8 cellular contexts compared by ENCODE assay signal in genomic region chr1:40801742-40802077, GRCh38. TPM values are rescaled to one million over a fixed set of nuclear protein-coding genes. Genes with fewer than 3 reads are reported as not detected.
DNase-seq lines count a peak whose midpoint lies in the region; ATAC-seq and TF ChIP-seq lines count a peak whose summit lies in the region.

No MANE protein-coding gene starts in this region.

- no peak for TF ChIP-seq POLR2A in prostate gland (IDR thresholded peaks at IDR 0.05)

- no peaks in the 10 kb centered on the region for H3K9me3 ChIP-seq in CD8-positive, alpha-beta memory T cell (ENCODE audit: low read length)
- H3K9me3 ChIP-seq in PC-3 (ENCODE audit: low read length) (no peaks in the 10 kb centered on the region), prostate gland (no peaks in the 10 kb centered on the region)

- H3K9me2 ChIP-seq in PC-3 (replicated peaks; ENCODE audit: low read length), result no peaks in the 10 kb centered on the region

- no peaks in the 10 kb centered on the region for H4K20me1 ChIP-seq in PC-3 (ENCODE audit: low read length)

- no peaks in the 10 kb centered on the region for H3K36me3 ChIP-seq in CD8-positive, alpha-beta memory T cell (ENCODE audit: insufficient read depth, low read length)
- H3K36me3 ChIP-seq in PC-3 (ENCODE audit: low read depth, low read length), result no peaks in the 10 kb centered on the region
- no peaks in the 10 kb centered on the region for H3K36me3 ChIP-seq in prostate gland

- CTCF ChIA-PET in CD8-positive, alpha-beta memory T cell (lab: Charles Lee), result no interaction called here
- CTCF ChIA-PET in PC-3 (lab: Charles Lee), result no interaction called here

- H2AFZ ChIP-seq in PC-3 (ENCODE audit: low read length), result peak overlapping the region; percentile 89

- H3K27ac Mint-ChIP-seq in CD8-positive, alpha-beta memory T cell, result peak overlapping the region; percentile 36 to 77 (median 70)

- POLR2A ChIA-PET in CD8-positive, alpha-beta memory T cell (lab: Charles Lee), result no interaction called here
- POLR2A ChIA-PET in PC-3 (lab: Charles Lee; ENCODE audit: unreplicated experiment), result no interaction called here

- intact Hi-C loops in PC-3 (cut with micrococcal nuclease) (no loop called here), prostate gland (cut with DNase I) (no loop called here)

- no peaks in the 10 kb centered on the region for H3F3A ChIP-seq in PC-3 (ENCODE audit: low read length, unreplicated experiment)

- H3K9ac ChIP-seq in PC-3 (ENCODE audit: low read length), result no peak overlapping the region

- TF ChIP-seq CTCF in PC-3 (conservative IDR thresholded peaks at IDR 0.05; ENCODE audit: low read depth, low read length), result no peak
- no peak for TF ChIP-seq CTCF in epithelial cell of proximal tubule (conservative IDR thresholded peaks at IDR 0.05; ENCODE audit: low read depth, low read length)
- no peak for TF ChIP-seq CTCF in prostate gland (IDR thresholded peaks at IDR 0.05)

- no TSS peak for BruUV-seq in PC-3 (replicated peaks; lab: Mats Ljungman, UMichigan)

- H3K4me1 ChIP-seq in CD8-positive, alpha-beta memory T cell (ENCODE audit: insufficient read depth, low read length), result peaks cover 34% of the 10 kb centered on the region
- H3K4me1 ChIP-seq in PC-3 (ENCODE audit: insufficient read depth, low read length), result peaks cover 7% of the 10 kb centered on the region
- peaks cover 4% of the 10 kb centered on the region for H3K4me1 ChIP-seq in prostate gland (replicated peaks)

- H3K36me3 Mint-ChIP-seq in CD8-positive, alpha-beta memory T cell, result no peaks in the 10 kb centered on the region

- H3K4me3 ChIP-seq in CD8-positive, alpha-beta memory T cell (ENCODE audit: low read length), result peak overlapping the region; percentile 70
- H3K4me3 ChIP-seq in PC-3 (ENCODE audit: low read length) (peak overlapping the region; percentile 63), epithelial cell of proximal tubule (ENCODE audit: low read depth, low read length) (peak overlapping the region; percentile 39), prostate gland (peak overlapping the region; percentile 26 to 33)

- H3K79me2 ChIP-seq in PC-3 (ENCODE audit: low read length), result no peaks in the 10 kb centered on the region

- WGBS in prostate gland, result 70% methylated on average over 3 of the region's 3 CpGs

- ATAC-seq in PC-3 (no peak), HG02981 (IDR thresholded peaks at IDR 0.05; ENCODE audit: unreplicated experiment) (no peak), HG02588 (IDR thresholded peaks at IDR 0.05; ENCODE audit: unreplicated experiment) (no peak)

- peak overlapping the region; percentile 87 for H3K4me2 ChIP-seq in PC-3 (ENCODE audit: low read length)

- H3K4me3 Mint-ChIP-seq in CD8-positive, alpha-beta memory T cell, result peak overlapping the region; percentile 69 to 89 (median 77)

- H3K27me3 Mint-ChIP-seq in CD8-positive, alpha-beta memory T cell, result peaks cover 0 to 1% of the 10 kb centered on the region in 2 donors

- peak overlapping the region; percentile 32 for H3K27ac ChIP-seq in CD8-positive, alpha-beta memory T cell (ENCODE audit: low read depth, low read length)
- H3K27ac ChIP-seq in PC-3 (ENCODE audit: low read length) (no peak overlapping the region), prostate gland (peak overlapping the region; percentile 59 to 76)

- DNase-seq in CD8-positive, alpha-beta memory T cell, result no peak
- DNase-seq in PC-3 (no peak), epithelial cell of proximal tubule (ENCODE audit: low read depth) (no peak), prostate gland (ENCODE audit: low spot score) (no peak), NCI-H2196 treated with DMSO at 0.1 percent for 48 hours (lab: John Stamatoyannopoulos, UW; ENCODE audit: unreplicated experiment) (no peak), NCI-H2227 (lab: John Stamatoyannopoulos, UW; ENCODE audit: unreplicated experiment) (no peak)

- peaks cover 19 to 33% (median 23%) of the 10 kb centered on the region in 3 donors for H3K4me1 Mint-ChIP-seq in CD8-positive, alpha-beta memory T cell

- H3K9me3 Mint-ChIP-seq in CD8-positive, alpha-beta memory T cell, result no peaks in the 10 kb centered on the region

- no peaks in the 10 kb centered on the region for H3K27me3 ChIP-seq in CD8-positive, alpha-beta memory T cell (ENCODE audit: insufficient read depth, low read length, poor library complexity, severe bottlenecking)
- H3K27me3 ChIP-seq in PC-3 (ENCODE audit: low read length) (no peaks in the 10 kb centered on the region), prostate gland (replicated peaks; ENCODE audit: insufficient read depth) (no peaks in the 10 kb centered on the region)

RNA-seq across cellular contexts. Expression of gene KCNQ4, which starts 18.1 kb away (rescaled TPM):
- under 1 TPM; 0.09 to 0.16 TPM for total RNA-seq in CD8-positive, alpha-beta memory T cell
- polyA plus RNA-seq in CD8-positive, alpha-beta memory T cell, result not detected
- 1.1 and 2.5 TPM in 2 replicates for total RNA-seq in PC-3 (2014; rRNA removed)
- total RNA-seq in epithelial cell of proximal tubule, result 1.0 and 2.2 TPM in 2 replicates
- total RNA-seq in prostate gland, result 1 to 10 TPM; 1.8 to 3.1 TPM
